12 cellular contexts compared by ENCODE assay signal in the genomic region with DNA sequence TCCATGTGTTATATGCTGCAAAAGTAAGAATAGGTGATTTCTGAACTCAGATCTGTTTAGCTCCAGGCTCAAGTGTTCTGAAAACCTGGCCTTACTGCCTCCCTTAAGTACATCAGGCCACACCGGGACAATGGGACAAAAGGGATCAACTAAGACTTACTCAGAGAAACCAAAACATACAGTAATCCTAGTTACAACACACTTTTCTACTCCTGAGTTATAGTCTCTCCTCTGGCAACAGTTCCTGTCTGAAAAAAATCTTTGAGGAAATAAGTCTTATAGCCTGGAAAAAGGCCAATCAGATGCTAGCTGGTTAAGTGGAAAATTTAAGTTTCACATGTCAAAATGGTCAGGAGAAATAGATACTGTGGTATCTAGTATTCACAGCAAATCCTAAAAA. TPM values are rescaled to one million over a fixed set of nuclear protein-coding genes. Genes with fewer than 3 reads are reported as not detected.
A peak's percentile ranks its signal among the peaks of the same experiment; 100 is the strongest.
DNase-seq lines count a peak whose midpoint lies in the region; ATAC-seq and TF ChIP-seq lines count a peak whose summit lies in the region.
"Had no signal": no experiment of that assay in that cellular context is flagged by ENCODE, and none has a peak within 500 bp of the region (broad histone marks: within the 10 kb centered on the region; RNA-seq: fewer than 3 reads in every experiment).

No MANE protein-coding gene starts in this region.

- H3K79me2 ChIP-seq in ACC112 (ENCODE audit: control insufficient read depth, insufficient read depth, low read length, unreplicated experiment) = peaks cover 44% of the 10 kb centered on the region

- no peak overlapping the region for H3K9ac ChIP-seq in colonic mucosa (ENCODE audit: low read depth in 2 of 2, low read length in 2 of 2)

- H3K4me3 ChIP-seq in ACC112 (ENCODE audit: low read depth, low read length) (peak overlapping the region; percentile 16; the same call in 1 of the 2 replicates), fibroblast of pulmonary artery (replicated peaks; ENCODE audit: low read depth, low read length) (no peak overlapping the region), colonic mucosa (no peak overlapping the region)
- H3K4me3 ChIP-seq: PC-9 had no signal

- no peaks in the 10 kb centered on the region for H3K9me3 Mint-ChIP-seq in activated naive CD8-positive, alpha-beta T cell (ENCODE audit: low read depth)

- peak overlapping the region; percentile 90 for H3K27ac ChIP-seq in ACC112 (ENCODE audit: low read depth, low read length)
- no peak overlapping the region for H3K27ac ChIP-seq in colonic mucosa
- H3K27ac ChIP-seq: PC-9 had no signal

- peaks cover 61% of the 10 kb centered on the region for H3K4me1 ChIP-seq in ACC112 (ENCODE audit: control insufficient read depth, insufficient read depth, low read length, unreplicated experiment)
- peaks cover 5% of the 10 kb centered on the region for H3K4me1 ChIP-seq in colonic mucosa

- TF ChIP-seq CTCF in fibroblast of pulmonary artery (IDR thresholded peaks at IDR 0.05; ENCODE audit: low read length, missing control alignments) = no peak
- no peak for TF ChIP-seq CTCF in colonic mucosa (IDR thresholded peaks at IDR 0.05)

- H3K4me3 Mint-ChIP-seq in activated naive CD8-positive, alpha-beta T cell = no peak overlapping the region
- H3K4me3 Mint-ChIP-seq: IgD-negative memory B cell had no signal

- peaks cover 25% of the 10 kb centered on the region for H3K36me3 Mint-ChIP-seq in activated naive CD8-positive, alpha-beta T cell

- peak overlapping the region; percentile 66 for H3K27ac Mint-ChIP-seq in activated naive CD8-positive, alpha-beta T cell

- ATAC-seq in HG02798 (IDR thresholded peaks at IDR 0.05; ENCODE audit: poor library complexity, unreplicated experiment) (no peak), GM21526 (IDR thresholded peaks at IDR 0.05; ENCODE audit: low FRiP score, unreplicated experiment) (no peak), HG02973 (IDR thresholded peaks at IDR 0.05; ENCODE audit: unreplicated experiment) (no peak)

- intact Hi-C loops in colonic mucosa (cut with DNase I) = no loop called here

- H3K4me1 Mint-ChIP-seq in activated naive CD8-positive, alpha-beta T cell (ENCODE audit: low read depth) = peaks cover 47% of the 10 kb centered on the region

- H3K36me3 ChIP-seq in ACC112 (ENCODE audit: insufficient read depth, low read length) (peaks cover 21% of the 10 kb centered on the region; the same call in 1 of the 2 replicates), colonic mucosa (no peaks in the 10 kb centered on the region)

- H3K27me3 Mint-ChIP-seq in activated naive CD8-positive, alpha-beta T cell = no peaks in the 10 kb centered on the region
- H3K27me3 Mint-ChIP-seq: IgD-negative memory B cell had no signal

- no peaks in the 10 kb centered on the region for H3K27me3 ChIP-seq in ACC112 (ENCODE audit: insufficient read depth, low read length)
- H3K27me3 ChIP-seq in colonic mucosa = no peaks in the 10 kb centered on the region

- DNase-seq in EH (ENCODE audit: low read depth) = peak; percentile 44
- DNase-seq in fibroblast of pulmonary artery (ENCODE audit: low read depth) = peak; percentile 51
- DNase-seq in colonic mucosa = no peak
- DNase-seq: caudate nucleus, nucleus accumbens had no signal

- H3K9me3 ChIP-seq in colonic mucosa = no peaks in the 10 kb centered on the region

- H2AFZ ChIP-seq in ACC112 (ENCODE audit: low read length, unreplicated experiment) = no peak overlapping the region
- H2AFZ ChIP-seq: PC-9 had no signal

RNA-seq across cellular contexts. Expression of a gene that starts 5.6 kb away (rescaled TPM):
- total RNA-seq in colonic mucosa = 10 to 100 TPM; 39.8 to 40.9 TPM

RNA-seq across cellular contexts. Expression of a gene that starts 8.1 kb away (rescaled TPM):
- 10 to 100 TPM; 30.1 to 38.4 TPM for total RNA-seq in colonic mucosa

RNA-seq across cellular contexts. Expression of a gene that starts 20.4 kb away (rescaled TPM):
- 10 to 100 TPM; 49.5 to 83.4 TPM for total RNA-seq in colonic mucosa
